In genomic region chr19:56670961-56671612, GRCh38 we compare ENCODE assay signal across 8 cellular contexts. TPM values are rescaled to one million over a fixed set of nuclear protein-coding genes. Genes with fewer than 3 reads are reported as not detected.
DNase-seq lines count a peak whose midpoint lies in the region; ATAC-seq and TF ChIP-seq lines count a peak whose summit lies in the region.

No MANE protein-coding gene starts in this region.

- peaks cover 7% of the 10 kb centered on the region for H3K36me3 Mint-ChIP-seq in activated naive CD8-positive, alpha-beta T cell
- peaks cover 3% of the 10 kb centered on the region for H3K36me3 Mint-ChIP-seq in mesothelial cell of epicardium

- H3K4me1 Mint-ChIP-seq in activated naive CD8-positive, alpha-beta T cell (ENCODE audit: low read depth), result peaks cover 12% of the 10 kb centered on the region
- peaks cover 16% of the 10 kb centered on the region for H3K4me1 Mint-ChIP-seq in stimulated activated naive CD8-positive, alpha-beta T cell treated with anti-CD3 and anti-CD28 coated beads, Interleukin-15, amount 100 ng/mL, for 72 hours
- H3K4me1 Mint-ChIP-seq in mesothelial cell of epicardium, result no peaks in the 10 kb centered on the region

- peak; percentile 61 for ATAC-seq in stimulated activated naive CD8-positive, alpha-beta T cell treated with anti-CD3 and anti-CD28 coated beads, Interleukin-15, amount 100 ng/mL, for 72 hours
- ATAC-seq in HG02970 (IDR thresholded peaks at IDR 0.05; ENCODE audit: low FRiP score, unreplicated experiment), result no peak

- TF ChIP-seq CTCF in mesothelial cell of epicardium (IDR thresholded peaks at IDR 0.05; ENCODE audit: unreplicated experiment), result no peak

- H3K27me3 Mint-ChIP-seq in activated naive CD8-positive, alpha-beta T cell, result no peaks in the 10 kb centered on the region
- H3K27me3 Mint-ChIP-seq in stimulated activated naive CD8-positive, alpha-beta T cell treated with anti-CD3 and anti-CD28 coated beads, Interleukin-15, amount 100 ng/mL, for 72 hours, result no peaks in the 10 kb centered on the region
- no peaks in the 10 kb centered on the region for H3K27me3 Mint-ChIP-seq in mesothelial cell of epicardium (ENCODE audit: low read depth)

- DNase-seq in NCI-H1105 (lab: John Stamatoyannopoulos, UW) (peak; percentile 15), T-helper 1 cell (no peak), HEK293T (ENCODE audit: extremely low spot score) (no peak), mesothelial cell of epicardium (ENCODE audit: low spot score in 2 of 2, unreplicated experiment in 2 of 2) (no peak)
- DNase-seq in stimulated activated naive CD8-positive, alpha-beta T cell treated with anti-CD3 and anti-CD28 coated beads, Interleukin-15, amount 100 ng/mL, for 72 hours, result no peak

- POLR2A ChIA-PET in HEK293T (lab: Yijun Ruan, JAX), result no interaction called here

- peak overlapping the region; percentile 94 for H3K4me3 Mint-ChIP-seq in activated naive CD8-positive, alpha-beta T cell
- H3K4me3 Mint-ChIP-seq in stimulated activated naive CD8-positive, alpha-beta T cell treated with anti-CD3 and anti-CD28 coated beads, Interleukin-15, amount 100 ng/mL, for 72 hours, result peak overlapping the region; percentile 93 to 97
- H3K4me3 Mint-ChIP-seq in mesothelial cell of epicardium, result no peak overlapping the region

- no peaks in the 10 kb centered on the region for H3K9me3 Mint-ChIP-seq in activated naive CD8-positive, alpha-beta T cell (ENCODE audit: low read depth)
- H3K9me3 Mint-ChIP-seq in stimulated activated naive CD8-positive, alpha-beta T cell treated with anti-CD3 and anti-CD28 coated beads, Interleukin-15, amount 100 ng/mL, for 72 hours, result peaks cover 9 to 36% of the 10 kb centered on the region in 2 donors
- peaks cover 33% of the 10 kb centered on the region for H3K9me3 Mint-ChIP-seq in mesothelial cell of epicardium

- CTCF ChIA-PET in HEK293T (lab: Yijun Ruan, JAX), result no interaction called here

- peak overlapping the region; percentile 40 for H3K4me3 ChIP-seq in iPS-11a (ENCODE audit: low read depth, low read length)

- peak overlapping the region; percentile 89 for H3K27ac Mint-ChIP-seq in activated naive CD8-positive, alpha-beta T cell
- H3K27ac Mint-ChIP-seq in stimulated activated naive CD8-positive, alpha-beta T cell treated with anti-CD3 and anti-CD28 coated beads, Interleukin-15, amount 100 ng/mL, for 72 hours, result peak overlapping the region; percentile 86 to 92
- H3K27ac Mint-ChIP-seq in mesothelial cell of epicardium, result no peak overlapping the region

TF ChIP-seq in HEK293T, 16 proteins besides CTCF, POLR2A, EP300 and RAD21:
- TF ChIP-seq PKNOX1 (IDR thresholded peaks at IDR 0.05) (no peak), ZNF384 (IDR thresholded peaks at IDR 0.05) (no peak), HDGF (IDR thresholded peaks at IDR 0.05; ENCODE audit: borderline replicate concordance) (no peak), BHLHE40 (IDR thresholded peaks at IDR 0.05; ENCODE audit: borderline replicate concordance) (no peak), ELF4 (IDR thresholded peaks at IDR 0.05) (no peak), CTBP1 (IDR thresholded peaks at IDR 0.05; ENCODE audit: borderline replicate concordance) (no peak), ARNT (IDR thresholded peaks at IDR 0.05) (no peak), FOXA1 (IDR thresholded peaks at IDR 0.05) (no peak), SP1 (IDR thresholded peaks at IDR 0.05) (no peak), FOXK2 (IDR thresholded peaks at IDR 0.05) (no peak), FOXM1 (IDR thresholded peaks at IDR 0.05; ENCODE audit: borderline replicate concordance) (no peak), NFRKB (IDR thresholded peaks at IDR 0.05) (no peak), SUZ12 (IDR thresholded peaks at IDR 0.05) (no peak), TARDBP (IDR thresholded peaks at IDR 0.05) (no peak), LEF1 (IDR thresholded peaks at IDR 0.05; ENCODE audit: borderline replicate concordance) (no peak), L3MBTL2 (conservative IDR thresholded peaks at IDR 0.05) (no peak)

RNA-seq across cellular contexts. Expression of gene ZNF835, which starts 0.5 kb away (rescaled TPM):
- 0.07 to 0.34 TPM in 2 of 3 replicates, not detected in the other for total RNA-seq in mesothelial cell of epicardium

RNA-seq across cellular contexts. Expression of gene SMIM17, which starts 28.1 kb away (rescaled TPM):
- total RNA-seq in mesothelial cell of epicardium, result 1.6 to 2.6 TPM (median 2.1 TPM) in 3 replicates
